Comparison of ENCODE assay signal across 15 cellular contexts in genomic region chr22:46602025-46602424, GRCh38. TPM values are rescaled to one million over a fixed set of nuclear protein-coding genes. Genes with fewer than 3 reads are reported as not detected.
DNase-seq lines count a peak whose midpoint lies in the region; ATAC-seq lines count a peak whose summit lies in the region.
"Had no signal": no experiment of that assay in that cellular context is flagged by ENCODE, and none has a peak within 500 bp of the region (broad histone marks: within the 10 kb centered on the region; RNA-seq: fewer than 3 reads in every experiment).

No MANE protein-coding gene starts in this region.

- no peaks in the 10 kb centered on the region for H3K9me3 ChIP-seq in trophoblast cell (ENCODE audit: insufficient read depth, low read depth, low read length)

- H3K4me2 ChIP-seq in trophoblast cell (ENCODE audit: low read length) = no peak overlapping the region

- H3K4me3 ChIP-seq in trophoblast cell (ENCODE audit: low read depth, low read length) = no peak overlapping the region

- H2AK5ac ChIP-seq in trophoblast cell (ENCODE audit: low read length) = no peak overlapping the region

- peaks cover 0 to 3% of the 10 kb centered on the region in 2 donors for H3K36me3 Mint-ChIP-seq in activated T-cell treated with anti-CD3 and anti-CD28 coated beads, Interleukin-2, amount 50 U/mL, for 72 hours (ENCODE audit: insufficient read depth in 2 of 2)
- no peaks in the 10 kb centered on the region for H3K36me3 Mint-ChIP-seq in activated naive CD8-positive, alpha-beta T cell treated with anti-CD3 and anti-CD28 coated beads for 36 hours

- no peaks in the 10 kb centered on the region for H3K27me3 ChIP-seq in trophoblast cell (ENCODE audit: insufficient read depth, low read length)

- no peak overlapping the region for H3K14ac ChIP-seq in trophoblast cell (ENCODE audit: low read length)

- peak; percentile 81 for DNase-seq in KBM-7
- peak; percentile 15 for DNase-seq in OCI-M1 (lab: John Stamatoyannopoulos, UW)
- no peak for DNase-seq in left cardiac atrium
- peak; percentile 35 to 45 for DNase-seq in trophoblast cell
- no peak for DNase-seq in DMS 273 treated with DMSO at 0.1 percent for 48 hours (lab: John Stamatoyannopoulos, UW)
- no peak for DNase-seq in activated T-cell treated with anti-CD3 and anti-CD28 coated beads, Interleukin-2, amount 50 U/mL, for 72 hours
- no peak for DNase-seq in activated naive CD8-positive, alpha-beta T cell treated with anti-CD3 and anti-CD28 coated beads for 36 hours
- DNase-seq: activated CD4-positive, alpha-beta T cell treated with anti-CD3 and anti-CD28 coated beads, Interleukin-2, amount 10 ng/mL, durations not matched to agents 24 days and 14 days; cortex of kidney; foreskin melanocyte; HCEC 1CT; NCI-H1105 treated with DMSO at 0.1 percent for 48 hours; NCI-H2171; NCI-H748 treated with DMSO at 0.1 percent for 48 hours had no signal

- H3K27ac Mint-ChIP-seq in activated T-cell treated with anti-CD3 and anti-CD28 coated beads, Interleukin-2, amount 50 U/mL, for 72 hours = no peak overlapping the region
- no peak overlapping the region for H3K27ac Mint-ChIP-seq in activated naive CD8-positive, alpha-beta T cell treated with anti-CD3 and anti-CD28 coated beads for 36 hours
- H3K27ac Mint-ChIP-seq: activated CD4-positive, alpha-beta T cell treated with anti-CD3 and anti-CD28 coated beads, Interleukin-2, amount 10 ng/mL, durations not matched to agents 24 days and 14 days had no signal

- ATAC-seq in left cardiac atrium (peak; percentile 31 to 48), GM21526 (IDR thresholded peaks at IDR 0.05; ENCODE audit: low FRiP score, unreplicated experiment) (no peak)
- ATAC-seq in activated T-cell treated with anti-CD3 and anti-CD28 coated beads, Interleukin-2, amount 50 U/mL, for 72 hours (replicated peaks in 1 of 2) = no peak

- H3K23ac ChIP-seq in trophoblast cell (ENCODE audit: low read length) = no peak overlapping the region

- H4K91ac ChIP-seq in trophoblast cell (ENCODE audit: low read depth, low read length) = no peak overlapping the region

- no peaks in the 10 kb centered on the region for H3K27me3 Mint-ChIP-seq in activated T-cell treated with anti-CD3 and anti-CD28 coated beads, Interleukin-2, amount 50 U/mL, for 72 hours (ENCODE audit: low read depth)
- H3K27me3 Mint-ChIP-seq in activated naive CD8-positive, alpha-beta T cell treated with anti-CD3 and anti-CD28 coated beads for 36 hours = peaks cover 6% of the 10 kb centered on the region
- H3K27me3 Mint-ChIP-seq: activated CD4-positive, alpha-beta T cell treated with anti-CD3 and anti-CD28 coated beads, Interleukin-2, amount 10 ng/mL, durations not matched to agents 24 days and 14 days had no signal

- H3K9me3 Mint-ChIP-seq in activated T-cell treated with anti-CD3 and anti-CD28 coated beads, Interleukin-2, amount 50 U/mL, for 72 hours = no peaks in the 10 kb centered on the region
- H3K9me3 Mint-ChIP-seq in activated naive CD8-positive, alpha-beta T cell treated with anti-CD3 and anti-CD28 coated beads for 36 hours = no peaks in the 10 kb centered on the region
- H3K9me3 Mint-ChIP-seq: activated CD4-positive, alpha-beta T cell treated with anti-CD3 and anti-CD28 coated beads, Interleukin-2, amount 10 ng/mL, durations not matched to agents 24 days and 14 days had no signal

- no peaks in the 10 kb centered on the region for H3K79me1 ChIP-seq in trophoblast cell (ENCODE audit: low read length)

- no peak overlapping the region for H2BK5ac ChIP-seq in trophoblast cell (ENCODE audit: low read depth, low read length, poor library complexity)

- H4K8ac ChIP-seq in trophoblast cell (ENCODE audit: low read depth, low read length) = no peak overlapping the region

- in situ Hi-C loops in KBM-7 (cut with MboI; ENCODE audit: low pct_unique_long_range_greater_than_20kb, low sequenced_read_pairs) = no loop called here

- H2AFZ ChIP-seq in trophoblast cell (ENCODE audit: insufficient read depth, low read length, poor library complexity) = no peak overlapping the region

- no peak overlapping the region for H3K9ac ChIP-seq in trophoblast cell (ENCODE audit: low read length)

- WGBS in trophoblast cell (ENCODE audit: extremely low coverage, insufficient coverage, insufficient read length) = no CpG with 5 or more reads among the region's 15 CpGs

- no peak overlapping the region for H3K4me3 Mint-ChIP-seq in activated T-cell treated with anti-CD3 and anti-CD28 coated beads, Interleukin-2, amount 50 U/mL, for 72 hours
- H3K4me3 Mint-ChIP-seq in activated naive CD8-positive, alpha-beta T cell treated with anti-CD3 and anti-CD28 coated beads for 36 hours = no peak overlapping the region
- H3K4me3 Mint-ChIP-seq: activated CD4-positive, alpha-beta T cell treated with anti-CD3 and anti-CD28 coated beads, Interleukin-2, amount 10 ng/mL, durations not matched to agents 24 days and 14 days had no signal

- no peak overlapping the region for H4K12ac ChIP-seq in trophoblast cell (ENCODE audit: low read depth, low read length)

- H3K79me2 ChIP-seq in trophoblast cell (ENCODE audit: control insufficient read depth, insufficient read depth, low read length, poor library complexity) = no peaks in the 10 kb centered on the region

- H3K4me1 Mint-ChIP-seq in activated T-cell treated with anti-CD3 and anti-CD28 coated beads, Interleukin-2, amount 50 U/mL, for 72 hours (ENCODE audit: low read depth) = peaks cover 12% of the 10 kb centered on the region
- H3K4me1 Mint-ChIP-seq in activated naive CD8-positive, alpha-beta T cell treated with anti-CD3 and anti-CD28 coated beads for 36 hours = peaks cover 10% of the 10 kb centered on the region

- H3K27ac ChIP-seq in trophoblast cell (ENCODE audit: low read depth, low read length) = no peak overlapping the region

- H3K18ac ChIP-seq in trophoblast cell (ENCODE audit: low read length) = no peak overlapping the region

- H3K4ac ChIP-seq in trophoblast cell (ENCODE audit: low read depth, low read length) = no peak overlapping the region

- no peak overlapping the region for H2BK120ac ChIP-seq in trophoblast cell (ENCODE audit: insufficient read depth, low read length, poor library complexity)

- peaks cover 5 to 11% of the 10 kb centered on the region in 2 experiments for H3K4me1 ChIP-seq in trophoblast cell (ENCODE audit: control insufficient read depth in 1 of 2, insufficient read depth in 2 of 2, low read length in 2 of 2)

- H2BK12ac ChIP-seq in trophoblast cell (ENCODE audit: low read length) = no peak overlapping the region

- intact Hi-C loops in left cardiac atrium (cut with DNase I) = no loop called here

- H3K36me3 ChIP-seq in trophoblast cell (ENCODE audit: control insufficient read depth in 1 of 2, insufficient read depth in 2 of 2, low read length in 2 of 2) = peaks cover 0 to 2% of the 10 kb centered on the region in 2 experiments

RNA-seq across cellular contexts. Expression of gene GRAMD4, which starts 18.2 kb away (rescaled TPM):
- total RNA-seq in left cardiac atrium = 10 to 100 TPM; 58.5 to 95.4 TPM
- polyA plus RNA-seq in trophoblast cell (2013) = 10.6 and 11.0 TPM in 2 replicates
- 10 to 100 TPM; 42.8 to 53.5 TPM for total RNA-seq in activated T-cell treated with anti-CD3 and anti-CD28 coated beads, Interleukin-2, amount 50 U/mL, for 72 hours
- 10 to 100 TPM; 20.7 to 20.9 TPM for total RNA-seq in activated naive CD8-positive, alpha-beta T cell treated with anti-CD3 and anti-CD28 coated beads for 36 hours

Comparison
In these comparisons a context has a peak if more than half of its experiments do, and no peak if none do; other contexts are left out.
1. DNase-seq: peak in KBM-7 (single experiment), OCI-M1 (single experiment) and trophoblast cell (2 of 2); none in left cardiac atrium (single experiment), DMS 273 treated with DMSO at 0.1 percent for 48 hours (single experiment), activated T-cell treated with anti-CD3 and anti-CD28 coated beads, Interleukin-2, amount 50 U/mL, for 72 hours (0 of 2) and activated naive CD8-positive, alpha-beta T cell treated with anti-CD3 and anti-CD28 coated beads for 36 hours (single experiment).
2. ATAC-seq: peak in left cardiac atrium (2 of 2); none in GM21526 (single experiment) and activated T-cell treated with anti-CD3 and anti-CD28 coated beads, Interleukin-2, amount 50 U/mL, for 72 hours (0 of 2).